11 cellular contexts compared by ENCODE assay signal in genomic region chr3:137768021-137768360, GRCh38. TPM values are rescaled to one million over a fixed set of nuclear protein-coding genes. Genes with fewer than 3 reads are reported as not detected.
DNase-seq lines count a peak whose midpoint lies in the region; ATAC-seq and TF ChIP-seq lines count a peak whose summit lies in the region.
"Had no signal": no experiment of that assay in that cellular context is flagged by ENCODE, and none has a peak within 500 bp of the region (broad histone marks: within the 10 kb centered on the region; RNA-seq: fewer than 3 reads in every experiment).

No MANE protein-coding gene starts in this region.

- H3K36me3 ChIP-seq in ascending aorta: no peaks in the 10 kb centered on the region

- no peak for ATAC-seq in T-helper 17 cell
- ATAC-seq in activated CD8-positive, alpha-beta T cell treated with anti-CD3 and anti-CD28 coated beads, Interleukin-2, amount 10 ng/mL, durations not matched to agents 7 days and 5 days: no peak

- no peak overlapping the region for H3K27ac Mint-ChIP-seq in T-helper 17 cell
- no peak overlapping the region for H3K27ac Mint-ChIP-seq in activated CD8-positive, alpha-beta T cell treated with anti-CD3 and anti-CD28 coated beads, Interleukin-2, amount 10 ng/mL, durations not matched to agents 7 days and 5 days

- H3K4me1 ChIP-seq in ascending aorta: peaks cover 3 to 26% of the 10 kb centered on the region in 2 donors

- CTCF ChIA-PET in activated CD8-positive, alpha-beta T cell treated with anti-CD3 and anti-CD28 coated beads, Interleukin-2, amount 10 ng/mL, durations not matched to agents 7 days and 5 days (lab: Charles Lee): interaction anchor here (0.6 kb wide), 1 partner anchor 827 kb away, joined by 3 read pairs; no protein-coding TSS in a partner anchor

- peaks cover 6% of the 10 kb centered on the region for H3K4me1 Mint-ChIP-seq in T-helper 17 cell
- H3K4me1 Mint-ChIP-seq in activated CD8-positive, alpha-beta T cell treated with anti-CD3 and anti-CD28 coated beads, Interleukin-2, amount 10 ng/mL, durations not matched to agents 7 days and 5 days (ENCODE audit: low read depth): peaks cover 18% of the 10 kb centered on the region

- no peak overlapping the region for H3K27ac ChIP-seq in ascending aorta

- H3K9me3 ChIP-seq in ascending aorta (no peaks in the 10 kb centered on the region), iPS-18c (ENCODE audit: control insufficient read depth, insufficient read depth, low read length) (peaks cover 2% of the 10 kb centered on the region), T-helper 17 cell (ENCODE audit: control insufficient read depth, low read length, poor library complexity, severe bottlenecking) (no peaks in the 10 kb centered on the region)

- H3K9me3 Mint-ChIP-seq in activated CD8-positive, alpha-beta T cell treated with anti-CD3 and anti-CD28 coated beads, Interleukin-2, amount 10 ng/mL, durations not matched to agents 7 days and 5 days (ENCODE audit: insufficient read depth): no peaks in the 10 kb centered on the region

- peak overlapping the region; percentile 43 to 59 for H3K4me3 ChIP-seq in ascending aorta
- H3K4me3 ChIP-seq in iPS-18c (ENCODE audit: insufficient read depth, low read depth, low read length): peak overlapping the region; percentile 21
- H3K4me3 ChIP-seq in skeletal muscle cell (ENCODE audit: low read depth, low read length): peak overlapping the region; percentile 31
- H3K4me3 ChIP-seq: lung had no signal

- POLR2A ChIA-PET in activated CD8-positive, alpha-beta T cell treated with anti-CD3 and anti-CD28 coated beads, Interleukin-2, amount 10 ng/mL, durations not matched to agents 7 days and 5 days (lab: Charles Lee): no interaction called here

- no peak overlapping the region for H3K4me3 Mint-ChIP-seq in T-helper 17 cell
- H3K4me3 Mint-ChIP-seq in activated CD8-positive, alpha-beta T cell treated with anti-CD3 and anti-CD28 coated beads, Interleukin-2, amount 10 ng/mL, durations not matched to agents 7 days and 5 days: no peak overlapping the region

- H3K27me3 ChIP-seq in ascending aorta: peaks cover 14% of the 10 kb centered on the region

- peaks cover 85% of the 10 kb centered on the region for H3K27me3 Mint-ChIP-seq in T-helper 17 cell
- H3K27me3 Mint-ChIP-seq in activated CD8-positive, alpha-beta T cell treated with anti-CD3 and anti-CD28 coated beads, Interleukin-2, amount 10 ng/mL, durations not matched to agents 7 days and 5 days (ENCODE audit: low read depth): peaks cover 86% of the 10 kb centered on the region

- intact Hi-C loops in ascending aorta (cut with DNase I): no loop called here

- H3K36me3 Mint-ChIP-seq in T-helper 17 cell (ENCODE audit: low read depth): peaks cover 4% of the 10 kb centered on the region
- H3K36me3 Mint-ChIP-seq in activated CD8-positive, alpha-beta T cell treated with anti-CD3 and anti-CD28 coated beads, Interleukin-2, amount 10 ng/mL, durations not matched to agents 7 days and 5 days (ENCODE audit: low read depth): peaks cover 18% of the 10 kb centered on the region

- no peak for TF ChIP-seq CTCF in ascending aorta (IDR thresholded peaks at IDR 0.05)

- DNase-seq in GM03348 (ENCODE audit: low spot score) (peak; percentile 11), ascending aorta (ENCODE audit: low spot score in 2 of 2) (no peak), skeletal muscle cell (ENCODE audit: low read depth) (no peak), T-helper 17 cell (no peak), amygdala (lab: John Stamatoyannopoulos, UW) (no peak)
- no peak for DNase-seq in activated CD8-positive, alpha-beta T cell treated with anti-CD3 and anti-CD28 coated beads, Interleukin-2, amount 10 ng/mL, durations not matched to agents 7 days and 5 days
- DNase-seq in activated naive CD4-positive, alpha-beta T cell treated with anti-CD3 and anti-CD28 coated beads, Interleukin-2, amount 50 U/mL, for 16 hours: no peak
- DNase-seq: activated T-cell treated with anti-CD3 and anti-CD28 coated beads for 4 hours, DND-41 had no signal

RNA-seq across cellular contexts. Expression of gene SOX14, which starts 3.9 kb away (rescaled TPM):
- not detected for total RNA-seq in ascending aorta
- total RNA-seq in T-helper 17 cell: not detected
- total RNA-seq in activated CD8-positive, alpha-beta T cell treated with anti-CD3 and anti-CD28 coated beads, Interleukin-2, amount 10 ng/mL, durations not matched to agents 7 days and 5 days: not detected
- total RNA-seq: lung had no signal
